ENCODE assay signal across 3 cellular contexts in the genomic region with DNA sequence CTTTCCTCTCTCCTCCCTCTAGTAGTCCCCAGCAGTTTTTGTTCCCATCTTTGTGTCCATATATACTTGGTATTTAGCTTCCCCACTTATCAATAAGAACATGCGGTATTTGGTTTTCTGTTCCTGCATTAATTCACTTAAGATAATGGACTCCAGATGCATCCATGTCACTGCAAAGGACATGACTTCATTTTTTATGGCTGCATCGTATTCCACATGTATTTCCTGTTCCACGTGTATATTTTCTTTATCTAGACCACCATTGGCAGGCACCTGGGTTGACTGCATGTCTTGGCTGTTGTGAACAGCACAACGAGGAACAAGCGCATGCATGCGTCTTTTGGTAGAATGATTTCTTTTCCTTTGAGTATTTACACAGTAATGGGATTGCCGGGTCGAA.
TF ChIP-seq lines count a peak whose summit lies in the region.

No MANE protein-coding gene starts in this region.

TF ChIP-seq in HEK293, 187 proteins besides CTCF, POLR2A, EP300 and RAD21:
- TF ChIP-seq ZSCAN30 (tag by site-specific recombination; IDR thresholded peaks at IDR 0.05) (no peak), ZNF146 (tag by site-specific recombination; IDR thresholded peaks at IDR 0.05) (peak; percentile 75; the same call in 1 of the 2 replicates)

TF ChIP-seq in K562, 482 proteins besides CTCF, POLR2A, EP300 and RAD21:
- TF ChIP-seq POLR3G (IDR thresholded peaks at IDR 0.05; ENCODE audit: extremely low read depth, insufficient read length, insufficient replicate concordance) (no peak), ASH1L (IDR thresholded peaks at IDR 0.05; ENCODE audit: borderline replicate concordance, low read depth, partially characterized antibody) (no peak), RBM25 (IDR thresholded peaks at IDR 0.05; ENCODE audit: low read depth, low read length, severe bottlenecking) (peak; percentile 11), KLF6 (CRISPR knock-in tag; IDR thresholded peaks at IDR 0.05; ENCODE audit: borderline replicate concordance) (no peak), ZNF146 (CRISPR knock-in tag; IDR thresholded peaks at IDR 0.05; ENCODE audit: unreplicated experiment) (peak; percentile 69), SMARCB1 (IDR thresholded peaks at IDR 0.05; ENCODE audit: insufficient read length, low read depth) (no peak), SRF (CRISPR knock-in tag; IDR thresholded peaks at IDR 0.05) (no peak), TRIM28 (IDR thresholded peaks at IDR 0.05) (no peak), CSDE1 (IDR thresholded peaks at IDR 0.05) (no peak), U2AF2 (optimal IDR thresholded peaks at IDR 0.05; ENCODE audit: low read depth, low read length) (no peak)
- TF ChIP-seq, protein P1, sequence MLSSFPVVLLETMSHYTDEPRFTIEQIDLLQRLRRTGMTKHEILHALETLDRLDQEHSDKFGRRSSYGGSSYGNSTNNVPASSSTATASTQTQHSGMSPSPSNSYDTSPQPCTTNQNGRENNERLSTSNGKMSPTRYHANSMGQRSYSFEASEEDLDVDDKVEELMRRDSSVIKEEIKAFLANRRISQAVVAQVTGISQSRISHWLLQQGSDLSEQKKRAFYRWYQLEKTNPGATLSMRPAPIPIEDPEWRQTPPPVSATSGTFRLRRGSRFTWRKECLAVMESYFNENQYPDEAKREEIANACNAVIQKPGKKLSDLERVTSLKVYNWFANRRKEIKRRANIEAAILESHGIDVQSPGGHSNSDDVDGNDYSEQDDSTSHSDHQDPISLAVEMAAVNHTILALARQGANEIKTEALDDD (IDR thresholded peaks at IDR 0.05), result no peak

TF ChIP-seq in GM23338, 12 proteins besides CTCF, POLR2A, EP300 and RAD21:
- TF ChIP-seq, protein P2, sequence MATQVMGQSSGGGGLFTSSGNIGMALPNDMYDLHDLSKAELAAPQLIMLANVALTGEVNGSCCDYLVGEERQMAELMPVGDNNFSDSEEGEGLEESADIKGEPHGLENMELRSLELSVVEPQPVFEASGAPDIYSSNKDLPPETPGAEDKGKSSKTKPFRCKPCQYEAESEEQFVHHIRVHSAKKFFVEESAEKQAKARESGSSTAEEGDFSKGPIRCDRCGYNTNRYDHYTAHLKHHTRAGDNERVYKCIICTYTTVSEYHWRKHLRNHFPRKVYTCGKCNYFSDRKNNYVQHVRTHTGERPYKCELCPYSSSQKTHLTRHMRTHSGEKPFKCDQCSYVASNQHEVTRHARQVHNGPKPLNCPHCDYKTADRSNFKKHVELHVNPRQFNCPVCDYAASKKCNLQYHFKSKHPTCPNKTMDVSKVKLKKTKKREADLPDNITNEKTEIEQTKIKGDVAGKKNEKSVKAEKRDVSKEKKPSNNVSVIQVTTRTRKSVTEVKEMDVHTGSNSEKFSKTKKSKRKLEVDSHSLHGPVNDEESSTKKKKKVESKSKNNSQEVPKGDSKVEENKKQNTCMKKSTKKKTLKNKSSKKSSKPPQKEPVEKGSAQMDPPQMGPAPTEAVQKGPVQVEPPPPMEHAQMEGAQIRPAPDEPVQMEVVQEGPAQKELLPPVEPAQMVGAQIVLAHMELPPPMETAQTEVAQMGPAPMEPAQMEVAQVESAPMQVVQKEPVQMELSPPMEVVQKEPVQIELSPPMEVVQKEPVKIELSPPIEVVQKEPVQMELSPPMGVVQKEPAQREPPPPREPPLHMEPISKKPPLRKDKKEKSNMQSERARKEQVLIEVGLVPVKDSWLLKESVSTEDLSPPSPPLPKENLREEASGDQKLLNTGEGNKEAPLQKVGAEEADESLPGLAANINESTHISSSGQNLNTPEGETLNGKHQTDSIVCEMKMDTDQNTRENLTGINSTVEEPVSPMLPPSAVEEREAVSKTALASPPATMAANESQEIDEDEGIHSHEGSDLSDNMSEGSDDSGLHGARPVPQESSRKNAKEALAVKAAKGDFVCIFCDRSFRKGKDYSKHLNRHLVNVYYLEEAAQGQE (IDR thresholded peaks at IDR 0.05; ENCODE audit: unreplicated experiment), result no peak
- TF ChIP-seq ZNF114 (CRISPR knock-in tag; IDR thresholded peaks at IDR 0.05) (no peak), STAT1 (IDR thresholded peaks at IDR 0.05; ENCODE audit: unreplicated experiment) (no peak), JUNB (IDR thresholded peaks at IDR 0.05; ENCODE audit: unreplicated experiment) (no peak), EZH2phosphoT487 (IDR thresholded peaks at IDR 0.05; ENCODE audit: unreplicated experiment) (no peak)
- TF ChIP-seq, protein P3, sequence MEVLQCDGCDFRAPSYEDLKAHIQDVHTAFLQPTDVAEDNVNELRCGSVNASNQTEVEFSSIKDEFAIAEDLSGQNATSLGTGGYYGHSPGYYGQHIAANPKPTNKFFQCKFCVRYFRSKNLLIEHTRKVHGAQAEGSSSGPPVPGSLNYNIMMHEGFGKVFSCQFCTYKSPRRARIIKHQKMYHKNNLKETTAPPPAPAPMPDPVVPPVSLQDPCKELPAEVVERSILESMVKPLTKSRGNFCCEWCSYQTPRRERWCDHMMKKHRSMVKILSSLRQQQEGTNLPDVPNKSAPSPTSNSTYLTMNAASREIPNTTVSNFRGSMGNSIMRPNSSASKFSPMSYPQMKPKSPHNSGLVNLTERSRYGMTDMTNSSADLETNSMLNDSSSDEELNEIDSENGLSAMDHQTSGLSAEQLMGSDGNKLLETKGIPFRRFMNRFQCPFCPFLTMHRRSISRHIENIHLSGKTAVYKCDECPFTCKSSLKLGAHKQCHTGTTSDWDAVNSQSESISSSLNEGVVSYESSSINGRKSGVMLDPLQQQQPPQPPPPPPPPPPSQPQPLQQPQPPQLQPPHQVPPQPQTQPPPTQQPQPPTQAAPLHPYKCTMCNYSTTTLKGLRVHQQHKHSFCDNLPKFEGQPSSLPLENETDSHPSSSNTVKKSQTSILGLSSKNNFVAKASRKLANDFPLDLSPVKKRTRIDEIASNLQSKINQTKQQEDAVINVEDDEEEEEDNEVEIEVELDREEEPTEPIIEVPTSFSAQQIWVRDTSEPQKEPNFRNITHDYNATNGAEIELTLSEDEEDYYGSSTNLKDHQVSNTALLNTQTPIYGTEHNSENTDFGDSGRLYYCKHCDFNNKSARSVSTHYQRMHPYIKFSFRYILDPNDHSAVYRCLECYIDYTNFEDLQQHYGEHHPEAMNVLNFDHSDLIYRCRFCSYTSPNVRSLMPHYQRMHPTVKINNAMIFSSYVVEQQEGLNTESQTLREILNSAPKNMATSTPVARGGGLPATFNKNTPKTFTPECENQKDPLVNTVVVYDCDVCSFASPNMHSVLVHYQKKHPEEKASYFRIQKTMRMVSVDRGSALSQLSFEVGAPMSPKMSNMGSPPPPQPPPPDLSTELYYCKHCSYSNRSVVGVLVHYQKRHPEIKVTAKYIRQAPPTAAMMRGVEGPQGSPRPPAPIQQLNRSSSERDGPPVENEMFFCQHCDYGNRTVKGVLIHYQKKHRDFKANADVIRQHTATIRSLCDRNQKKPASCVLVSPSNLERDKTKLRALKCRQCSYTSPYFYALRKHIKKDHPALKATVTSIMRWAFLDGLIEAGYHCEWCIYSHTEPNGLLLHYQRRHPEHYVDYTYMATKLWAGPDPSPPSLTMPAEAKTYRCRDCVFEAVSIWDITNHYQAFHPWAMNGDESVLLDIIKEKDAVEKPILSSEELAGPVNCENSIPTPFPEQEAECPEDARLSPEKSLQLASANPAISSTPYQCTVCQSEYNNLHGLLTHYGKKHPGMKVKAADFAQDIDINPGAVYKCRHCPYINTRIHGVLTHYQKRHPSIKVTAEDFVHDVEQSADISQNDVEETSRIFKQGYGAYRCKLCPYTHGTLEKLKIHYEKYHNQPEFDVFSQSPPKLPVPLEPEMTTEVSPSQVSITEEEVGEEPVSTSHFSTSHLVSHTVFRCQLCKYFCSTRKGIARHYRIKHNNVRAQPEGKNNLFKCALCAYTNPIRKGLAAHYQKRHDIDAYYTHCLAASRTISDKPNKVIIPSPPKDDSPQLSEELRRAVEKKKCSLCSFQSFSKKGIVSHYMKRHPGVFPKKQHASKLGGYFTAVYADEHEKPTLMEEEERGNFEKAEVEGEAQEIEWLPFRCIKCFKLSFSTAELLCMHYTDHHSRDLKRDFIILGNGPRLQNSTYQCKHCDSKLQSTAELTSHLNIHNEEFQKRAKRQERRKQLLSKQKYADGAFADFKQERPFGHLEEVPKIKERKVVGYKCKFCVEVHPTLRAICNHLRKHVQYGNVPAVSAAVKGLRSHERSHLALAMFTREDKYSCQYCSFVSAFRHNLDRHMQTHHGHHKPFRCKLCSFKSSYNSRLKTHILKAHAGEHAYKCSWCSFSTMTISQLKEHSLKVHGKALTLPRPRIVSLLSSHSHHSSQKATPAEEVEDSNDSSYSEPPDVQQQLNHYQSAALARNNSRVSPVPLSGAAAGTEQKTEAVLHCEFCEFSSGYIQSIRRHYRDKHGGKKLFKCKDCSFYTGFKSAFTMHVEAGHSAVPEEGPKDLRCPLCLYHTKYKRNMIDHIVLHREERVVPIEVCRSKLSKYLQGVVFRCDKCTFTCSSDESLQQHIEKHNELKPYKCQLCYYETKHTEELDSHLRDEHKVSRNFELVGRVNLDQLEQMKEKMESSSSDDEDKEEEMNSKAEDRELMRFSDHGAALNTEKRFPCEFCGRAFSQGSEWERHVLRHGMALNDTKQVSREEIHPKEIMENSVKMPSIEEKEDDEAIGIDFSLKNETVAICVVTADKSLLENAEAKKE (CRISPR knock-in tag; IDR thresholded peaks at IDR 0.05), result no peak
TF ChIP-seq in GM23338: peak in this region for 0.
